In genomic region chr4:78059938-78060337, GRCh38 we compare ENCODE assay signal across 20 cellular contexts. TPM values are rescaled to one million over a fixed set of nuclear protein-coding genes. Genes with fewer than 3 reads are reported as not detected.
DNase-seq lines count a peak whose midpoint lies in the region; ATAC-seq, FAIRE-seq and TF ChIP-seq lines count a peak whose summit lies in the region.
"Had no signal": no experiment of that assay in that cellular context is flagged by ENCODE, and none has a peak within 500 bp of the region (broad histone marks: within the 10 kb centered on the region; RNA-seq: fewer than 3 reads in every experiment).

No MANE protein-coding gene starts in this region.

- no peak for TF ChIP-seq CTCF in A549 (IDR thresholded peaks at IDR 0.05)
- no peak for TF ChIP-seq CTCF in HEK293 (tag by site-specific recombination; IDR thresholded peaks at IDR 0.05)
- no peak for TF ChIP-seq CTCF in GM12878 (IDR thresholded peaks at IDR 0.05 in 2 of 3, conservative IDR thresholded peaks at IDR 0.05 in 1 of 3; ENCODE audit: control insufficient read depth in 2 of 3, extremely low read depth in 1 of 3, insufficient read depth in 1 of 3, low read depth in 3 of 3, low read length in 3 of 3)
- TF ChIP-seq CTCF in kidney (IDR thresholded peaks at IDR 0.05; ENCODE audit: borderline replicate concordance, extremely low read depth, insufficient read depth) = no peak

- no peaks in the 10 kb centered on the region for H3K79me2 ChIP-seq in GM12878 (ENCODE audit: control insufficient read depth, insufficient read depth, low read length)

- H3K36me3 ChIP-seq in HEK293 (ENCODE audit: control insufficient read depth in 2 of 2, insufficient read depth in 1 of 2, low read length in 2 of 2) (no peaks in the 10 kb centered on the region), GM12878 (ENCODE audit: control insufficient read depth in 2 of 2, insufficient read depth in 2 of 2, low read length in 1 of 2) (no peaks in the 10 kb centered on the region), kidney (ENCODE audit: control insufficient read depth in 1 of 2, insufficient read depth in 2 of 2, low read length in 2 of 2) (no peaks in the 10 kb centered on the region)
- H3K36me3 ChIP-seq: HAP-1, lower lobe of right lung, ovary, right atrium auricular region, SJSA1 had no signal

- H3K27me3 ChIP-seq in GM12878 (replicated peaks in 1 of 2; ENCODE audit: control insufficient read depth in 2 of 2, insufficient read depth in 2 of 2, low read length in 1 of 2) = peaks cover 0 to 35% of the 10 kb centered on the region in 2 experiments; a peak in 3 of 4 replicates
- H3K27me3 ChIP-seq: ovary, right atrium auricular region had no signal

- no peak for DNase-seq in A549 (ENCODE audit: low read depth in 1 of 2, low spot score in 1 of 2)
- DNase-seq in GM12878 (ENCODE audit: low read depth, low spot score) = no peak
- DNase-seq in kidney = no peak
- no peak for DNase-seq in stimulated activated naive CD4-positive, alpha-beta T cell treated with Interleukin-2 at 50 U/mL for 16 hours (lab: John Stamatoyannopoulos, UW)
- DNase-seq in RKO (ENCODE audit: low spot score) = no peak
- DNase-seq in posterior cingulate gyrus = no peak
- DNase-seq: AML-193; CD8-positive, alpha-beta T cell; effector CD8-positive, alpha-beta T cell had no signal

- POLR2A ChIA-PET in A549 (lab: Yijun Ruan, JAX) (interaction anchor here (0.7 kb wide), 1 partner anchor 509 kb away, joined by 6 read pairs; no protein-coding TSS in a partner anchor), HEK293 (lab: Yijun Ruan, JAX) (interaction anchor here (0.6 to 1.2 kb wide), 7 partner anchors 20 to 572 kb away, joined by 3 to 4 read pairs (median 3); partner anchors contain the start of gene MRPL1), GM12878 (lab: Charles Lee) (interaction anchor here (0.5 to 1.4 kb wide), 6 partner anchors 12 to 365 kb away, joined by 3 to 5 read pairs (median 4); no protein-coding TSS in a partner anchor)

- BruUV-seq in GM12878 (replicated peaks; lab: Mats Ljungman, UMichigan) = no TSS peak

- no peaks in the 10 kb centered on the region for H4K20me1 ChIP-seq in GM12878 (ENCODE audit: control insufficient read depth, insufficient read depth)

- ATAC-seq in A549 (no peak), GM12878 (no peak), GM19467 (IDR thresholded peaks at IDR 0.05; ENCODE audit: unreplicated experiment) (no peak)
- ATAC-seq: CD8-positive, alpha-beta T cell; natural killer cell treated with Interleukin-12 subunit alpha and Interleukin-12 subunit beta and Interleukin-15 and Interleukin-18, amount 100 ng/mL, for 72 hours had no signal

- 0 out of 3 replicates have a peak, but pooled peaks cover 4% of the 10 kb centered on the region for H3K4me1 ChIP-seq in A549
- H3K4me1 ChIP-seq in HEK293 (ENCODE audit: control insufficient read depth, insufficient read depth, low read length) = peaks cover 9% of the 10 kb centered on the region
- peaks cover 12% of the 10 kb centered on the region; the same call in 1 of the 2 replicates for H3K4me1 ChIP-seq in GM12878 (ENCODE audit: control insufficient read depth, insufficient read depth, low read length)
- H3K4me1 ChIP-seq in kidney (ENCODE audit: control insufficient read depth in 1 of 2, insufficient read depth in 1 of 2, low read depth in 1 of 2, low read length in 2 of 2) = peaks cover 0 to 5% of the 10 kb centered on the region in 2 donors

- H2AFZ ChIP-seq in GM12878 (ENCODE audit: control insufficient read depth, low read depth, low read length) = no peak overlapping the region

- no peaks in the 10 kb centered on the region for H3K9me3 ChIP-seq in A549
- no peaks in the 10 kb centered on the region for H3K9me3 ChIP-seq in HEK293 (ENCODE audit: control insufficient read depth, insufficient read depth, low read depth, low read length)
- H3K9me3 ChIP-seq in GM12878 (replicated peaks; ENCODE audit: control insufficient read depth, insufficient read depth, low read length) = no peaks in the 10 kb centered on the region
- no peaks in the 10 kb centered on the region for H3K9me3 ChIP-seq in kidney (ENCODE audit: control insufficient read depth in 1 of 2, low read length in 2 of 2)
- H3K9me3 ChIP-seq: HAP-1, lower lobe of right lung, mucosa of descending colon, ovary, right atrium auricular region, SJSA1 had no signal

- H3K4me3 ChIP-seq in A549 = no peak overlapping the region
- no peak overlapping the region for H3K4me3 ChIP-seq in HEK293 (ENCODE audit: low read depth, low read length)
- H3K4me3 ChIP-seq in GM12878 = no peak overlapping the region
- H3K4me3 ChIP-seq in kidney (ENCODE audit: low read length in 2 of 2) = peak overlapping the region; percentile 12 to 36
- H3K4me3 ChIP-seq: mucosa of descending colon, SJSA1 had no signal

- peak overlapping the region; percentile 96 for H3K4me2 ChIP-seq in A549
- no peak overlapping the region for H3K4me2 ChIP-seq in GM12878 (ENCODE audit: control insufficient read depth, insufficient read depth)

- TF ChIP-seq RAD21 in A549 (conservative IDR thresholded peaks at IDR 0.05 in 1 of 2, IDR thresholded peaks at IDR 0.05 in 1 of 2) (no peak; a peak in 1 of 5 replicates), GM12878 (IDR thresholded peaks at IDR 0.05; ENCODE audit: insufficient read depth, low read depth, low read length) (no peak)

- CTCF ChIA-PET in A549 (lab: Yijun Ruan, JAX) = interaction anchor here (0.5 to 2.7 kb wide), 37 partner anchors 9 to 804 kb away, joined by 3 to 31 read pairs (median 4); no protein-coding TSS in a partner anchor
- CTCF ChIA-PET in HEK293 (lab: Yijun Ruan, JAX) = interaction anchor here (0.6 to 2.7 kb wide), 23 partner anchors 13 to 1956 kb away, joined by 3 to 10 read pairs (median 4); no protein-coding TSS in a partner anchor
- CTCF ChIA-PET in GM12878 (lab: Yijun Ruan, JAX) = interaction anchor here (0.6 to 3.4 kb wide), 68 partner anchors 9 to 865 kb away, joined by 3 to 30 read pairs (median 4); no protein-coding TSS in a partner anchor

- TF ChIP-seq EP300 in A549 (IDR thresholded peaks at IDR 0.05) (no peak), GM12878 (IDR thresholded peaks at IDR 0.05; ENCODE audit: borderline replicate concordance in 1 of 2, control insufficient read depth in 1 of 2, low read depth in 2 of 2, low read length in 2 of 2) (no peak)

- intact Hi-C loops in GM12878 (cut with micrococcal nuclease; ENCODE audit: unreplicated experiment) = loop anchor here (5.0 to 10.0 kb wide), 4 partner anchors 505 to 802 kb away; no protein-coding TSS in a partner anchor
- intact Hi-C loops in kidney (cut with DNase I) = no loop called here
- intact Hi-C loops in posterior cingulate gyrus (cut with DNase I) = loop anchor here (2.0 kb wide), 1 partner anchor 457 kb away; no protein-coding TSS in a partner anchor

- in situ Hi-C loops in GM12878 (cut with MboI) = no loop called here

- FAIRE-seq in A549 (lab: Jason Lieb, UNC) = no peak
- FAIRE-seq in GM12878 (lab: Jason Lieb, UNC) = no peak
- FAIRE-seq in kidney (lab: Jason Lieb, UNC) = no peak
- FAIRE-seq: GM12891 had no signal

- RAD21 ChIA-PET in GM12878 (lab: Charles Lee; ENCODE audit: unreplicated experiment) = interaction anchor here (0.6 to 3.5 kb wide), 69 partner anchors 9 to 880 kb away, joined by 3 to 30 read pairs (median 4); partner anchors contain the start of gene PAQR3

- 58% methylated on average over 1 of the region's 1 CpG for WGBS in A549 (ENCODE audit: missing lambda C conversion rate)
- WGBS in GM12878 (ENCODE audit: insufficient coverage, insufficient replicate concordance, low lambda C conversion rate, missing lambda C conversion rate) = 0% methylated on average over 1 of the region's 1 CpG

- H3K9ac ChIP-seq in GM12878 (ENCODE audit: control insufficient read depth, insufficient read depth, low read length) = no peak overlapping the region
- H3K9ac ChIP-seq in kidney (ENCODE audit: low read length in 2 of 2) = no peak overlapping the region

- TF ChIP-seq POLR2A in A549 (IDR thresholded peaks at IDR 0.05; ENCODE audit: low read length) (no peak), GM12878 (IDR thresholded peaks at IDR 0.05; ENCODE audit: low read depth, low read length) (no peak)

- SMC1A ChIA-PET in GM12878 (lab: Charles Lee; ENCODE audit: uncharacterized antibody, unreplicated experiment) = interaction anchor here (0.5 to 3.5 kb wide), 42 partner anchors 11 to 803 kb away, joined by 3 to 30 read pairs (median 4); no protein-coding TSS in a partner anchor

- H3K27ac ChIP-seq in A549 (no peak overlapping the region), HEK293 (ENCODE audit: extremely low read depth, low read depth, low read length) (no peak overlapping the region), GM12878 (ENCODE audit: control insufficient read depth, insufficient read depth) (no peak overlapping the region), kidney (ENCODE audit: low read depth in 2 of 2, low read length in 2 of 2) (no peak overlapping the region)
- H3K27ac ChIP-seq: coronary artery, ovary, SJSA1 had no signal

TF ChIP-seq in A549, 52 proteins besides CTCF, POLR2A, EP300 and RAD21 (continues in another document):
- TF ChIP-seq TP53 (CRISPR knock-in tag; IDR thresholded peaks at IDR 0.05) = no peak

TF ChIP-seq in HEK293, 187 proteins besides CTCF, POLR2A, EP300 and RAD21 (continues in another document):
- TF ChIP-seq ZNF350 (tag by site-specific recombination; IDR thresholded peaks at IDR 0.05) = no peak

RNA-seq across cellular contexts. Expression of gene FRAS1, which starts 2.8 kb away (rescaled TPM):
- polyA plus RNA-seq in A549 (2011; rRNA removed) (5.8 and 8.8 TPM in 2 replicates), A549 (2017; fragmentation: RNase III; extraction: RNeasy Plus Mini Kit Qiagen cat#74134 plus additional on column Dnase treatment) (2.3 to 3.0 TPM (median 2.8 TPM) in 3 replicates), GM12878 (2011; rRNA removed) (8.9 and 11.7 TPM in 2 replicates), GM12878 (2014; fragmentation: Illumina TruSeq; extraction: Trizol) (0.35 TPM in 2 replicates), GM12878 (2014; fragmentation: Nextera tagmentation; extraction: Ambion mirVana) (under 1 TPM; 0.13 TPM), GM12878 (2014; rRNA removed) (0.12 and 0.49 TPM in 2 replicates), GM12878 (2016; fragmentation: Nextera tagmentation; extraction: Ambion mirVana) (under 1 TPM; 0.08 to 0.17 TPM), kidney (ENCODE audit: insufficient read depth, low read depth, low replicate concordance) (6.5 TPM)
- 0.90 and 0.98 TPM in 2 replicates for polyA plus RNA-seq in A549 (2012; cell fraction: cytosol; rRNA removed)
- polyA plus RNA-seq in A549 (2012; cell fraction: nucleus; rRNA removed) = 3.2 and 3.8 TPM in 2 replicates
- polyA minus RNA-seq in A549 (2011; rRNA and poly(A)+ RNA removed) = 32.5 and 33.8 TPM in 2 replicates
- 71.6 and 71.8 TPM in 2 replicates for total RNA-seq in GM12878 (2013; cell fraction: nucleolus; rRNA removed)
- total RNA-seq in GM12878 (2014; rRNA removed) (0.45 and 0.54 TPM in 2 replicates), GM12878 (2014; rRNA removed; fragmentation: Illumina TruSeq; extraction: Trizol) (0.22 and 0.28 TPM in 2 replicates), GM12878 (2021) (0.66 and 0.97 TPM in 2 replicates), kidney (31.5 TPM)
- not detected for polyA plus RNA-seq in GM12878 (2011; ENCODE audit: low read depth)
- polyA plus RNA-seq in GM12878 (2011; cell fraction: cytosol; rRNA removed) = 8.9 and 11.6 TPM in 2 replicates
- polyA plus RNA-seq in GM12878 (2011; cell fraction: nucleus; rRNA removed) = 32.1 and 38.5 TPM in 2 replicates
- polyA plus RNA-seq in GM12878 (2012) = 0.03 and 0.04 TPM in 2 replicates
- 55.2 and 61.7 TPM in 2 replicates for polyA minus RNA-seq in GM12878 (2011; rRNA and poly(A)+ RNA removed)
- 10.8 and 14.7 TPM in 2 replicates for polyA minus RNA-seq in GM12878 (2011; cell fraction: cytosol; rRNA and poly(A)+ RNA removed)
- polyA minus RNA-seq in GM12878 (2011; cell fraction: nucleus; rRNA and poly(A)+ RNA removed) = 89.3 and 122 TPM in 2 replicates
- total RNA-seq: CD8-positive, alpha-beta T cell had no signal

Comparison
In these comparisons a context has a peak if more than half of its experiments do, and no peak if none do; other contexts are left out.
1. H3K4me3 ChIP-seq: peak in kidney (2 of 2); none in A549 (single experiment), HEK293 (single experiment) and GM12878 (single experiment).